ENCODE assay signal across 1 cellular context in the genomic region with DNA sequence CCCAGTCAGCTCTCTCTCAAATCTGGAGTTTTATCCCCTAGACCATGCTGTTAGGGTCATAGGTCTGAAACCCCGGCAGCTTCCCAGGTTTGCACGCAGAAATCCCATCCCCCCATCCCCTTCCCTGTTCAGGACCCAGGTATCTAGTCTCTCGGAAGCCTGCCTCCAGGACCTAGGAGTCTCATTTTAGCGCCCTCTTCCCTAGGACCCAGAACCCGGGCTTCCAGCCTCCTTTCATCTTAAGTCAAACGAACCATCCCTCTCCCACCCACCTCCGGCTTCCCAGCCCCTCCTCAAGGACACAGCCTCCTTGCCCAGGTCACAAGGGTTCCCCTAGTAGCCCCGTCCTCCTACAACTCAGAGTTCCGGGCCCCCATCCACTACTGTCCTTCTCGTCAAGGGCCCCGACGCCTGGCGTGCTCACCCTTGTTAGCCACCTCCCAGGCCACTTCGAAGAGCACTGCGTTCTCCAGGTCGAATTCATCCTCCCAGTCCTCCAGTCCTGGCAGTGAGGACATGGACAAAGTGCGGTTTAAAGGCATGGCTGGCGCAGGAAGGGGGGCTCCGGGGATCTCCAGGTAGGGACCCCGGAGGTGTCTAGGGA.
TF ChIP-seq lines count a peak whose summit lies in the region.

No MANE protein-coding gene starts in this region.

TF ChIP-seq in HepG2, 621 proteins besides CTCF, POLR2A, EP300 and RAD21 (continued from another document and continues in another):
- TF ChIP-seq, protein P1, sequence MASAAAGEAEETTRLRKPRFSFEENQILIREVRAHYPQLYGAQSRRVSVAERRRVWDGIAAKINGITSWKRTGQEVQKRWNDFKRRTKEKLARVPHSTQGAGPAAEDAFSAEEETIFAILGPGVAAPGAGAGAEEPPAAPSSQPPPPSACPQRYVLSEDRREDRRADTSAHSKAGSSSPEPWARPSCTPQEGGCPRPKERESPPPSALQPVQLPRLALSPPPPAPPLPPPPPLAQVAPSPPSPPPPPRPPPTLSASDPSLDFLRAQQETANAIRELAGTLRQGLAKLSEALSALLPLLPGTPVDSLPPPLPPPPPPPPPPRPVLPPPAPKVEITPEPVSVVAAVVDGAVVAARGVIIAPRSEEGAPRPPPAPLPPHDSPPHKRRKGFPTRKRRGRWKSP (CRISPR knock-in tag; IDR thresholded peaks at IDR 0.05): peak; percentile 59; the same call in 1 of the 2 replicates
- TF ChIP-seq ZNF772 (CRISPR knock-in tag; IDR thresholded peaks at IDR 0.05): peak; percentile 76; the same call in 1 of the 2 replicates
- TF ChIP-seq ZNF747 (CRISPR knock-in tag; IDR thresholded peaks at IDR 0.05; ENCODE audit: borderline replicate concordance): peak; percentile 35; the same call in 1 of the 2 replicates
- TF ChIP-seq ZNF263 (CRISPR knock-in tag; IDR thresholded peaks at IDR 0.05): peak; percentile 13; the same call in 1 of the 2 replicates
- TF ChIP-seq ZBTB34 (CRISPR knock-in tag; IDR thresholded peaks at IDR 0.05): 0 out of 2 replicates have a peak, but pooled peaks have one; percentile 23
- TF ChIP-seq SMAD1 (CRISPR knock-in tag; IDR thresholded peaks at IDR 0.05; ENCODE audit: borderline replicate concordance, low read depth): peak; percentile 47; the same call in 1 of the 2 replicates
- TF ChIP-seq HBP1 (CRISPR knock-in tag; IDR thresholded peaks at IDR 0.05; ENCODE audit: low read depth): no peak
- TF ChIP-seq PRDM15 (CRISPR knock-in tag; IDR thresholded peaks at IDR 0.05): no peak
- TF ChIP-seq, protein P2, sequence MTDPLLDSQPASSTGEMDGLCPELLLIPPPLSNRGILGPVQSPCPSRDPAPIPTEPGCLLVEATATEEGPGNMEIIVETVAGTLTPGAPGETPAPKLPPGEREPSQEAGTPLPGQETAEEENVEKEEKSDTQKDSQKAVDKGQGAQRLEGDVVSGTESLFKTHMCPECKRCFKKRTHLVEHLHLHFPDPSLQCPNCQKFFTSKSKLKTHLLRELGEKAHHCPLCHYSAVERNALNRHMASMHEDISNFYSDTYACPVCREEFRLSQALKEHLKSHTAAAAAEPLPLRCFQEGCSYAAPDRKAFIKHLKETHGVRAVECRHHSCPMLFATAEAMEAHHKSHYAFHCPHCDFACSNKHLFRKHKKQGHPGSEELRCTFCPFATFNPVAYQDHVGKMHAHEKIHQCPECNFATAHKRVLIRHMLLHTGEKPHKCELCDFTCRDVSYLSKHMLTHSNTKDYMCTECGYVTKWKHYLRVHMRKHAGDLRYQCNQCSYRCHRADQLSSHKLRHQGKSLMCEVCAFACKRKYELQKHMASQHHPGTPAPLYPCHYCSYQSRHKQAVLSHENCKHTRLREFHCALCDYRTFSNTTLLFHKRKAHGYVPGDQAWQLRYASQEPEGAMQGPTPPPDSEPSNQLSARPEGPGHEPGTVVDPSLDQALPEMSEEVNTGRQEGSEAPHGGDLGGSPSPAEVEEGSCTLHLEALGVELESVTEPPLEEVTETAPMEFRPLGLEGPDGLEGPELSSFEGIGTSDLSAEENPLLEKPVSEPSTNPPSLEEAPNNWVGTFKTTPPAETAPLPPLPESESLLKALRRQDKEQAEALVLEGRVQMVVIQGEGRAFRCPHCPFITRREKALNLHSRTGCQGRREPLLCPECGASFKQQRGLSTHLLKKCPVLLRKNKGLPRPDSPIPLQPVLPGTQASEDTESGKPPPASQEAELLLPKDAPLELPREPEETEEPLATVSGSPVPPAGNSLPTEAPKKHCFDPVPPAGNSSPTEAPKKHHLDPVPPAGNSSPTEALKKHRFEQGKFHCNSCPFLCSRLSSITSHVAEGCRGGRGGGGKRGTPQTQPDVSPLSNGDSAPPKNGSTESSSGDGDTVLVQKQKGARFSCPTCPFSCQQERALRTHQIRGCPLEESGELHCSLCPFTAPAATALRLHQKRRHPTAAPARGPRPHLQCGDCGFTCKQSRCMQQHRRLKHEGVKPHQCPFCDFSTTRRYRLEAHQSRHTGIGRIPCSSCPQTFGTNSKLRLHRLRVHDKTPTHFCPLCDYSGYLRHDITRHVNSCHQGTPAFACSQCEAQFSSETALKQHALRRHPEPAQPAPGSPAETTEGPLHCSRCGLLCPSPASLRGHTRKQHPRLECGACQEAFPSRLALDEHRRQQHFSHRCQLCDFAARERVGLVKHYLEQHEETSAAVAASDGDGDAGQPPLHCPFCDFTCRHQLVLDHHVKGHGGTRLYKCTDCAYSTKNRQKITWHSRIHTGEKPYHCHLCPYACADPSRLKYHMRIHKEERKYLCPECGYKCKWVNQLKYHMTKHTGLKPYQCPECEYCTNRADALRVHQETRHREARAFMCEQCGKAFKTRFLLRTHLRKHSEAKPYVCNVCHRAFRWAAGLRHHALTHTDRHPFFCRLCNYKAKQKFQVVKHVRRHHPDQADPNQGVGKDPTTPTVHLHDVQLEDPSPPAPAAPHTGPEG (CRISPR knock-in tag; IDR thresholded peaks at IDR 0.05): 0 out of 2 replicates have a peak, but pooled peaks have one; percentile 34
- TF ChIP-seq ZNF317 (CRISPR knock-in tag; IDR thresholded peaks at IDR 0.05): 0 out of 2 replicates have a peak, but pooled peaks have one; percentile 18
- TF ChIP-seq ZFP41 (CRISPR knock-in tag; IDR thresholded peaks at IDR 0.05; ENCODE audit: borderline replicate concordance): 0 out of 2 replicates have a peak, but pooled peaks have one; percentile 74
- TF ChIP-seq ZSCAN31 (CRISPR knock-in tag; IDR thresholded peaks at IDR 0.05; ENCODE audit: low read depth): peak; percentile 27; the same call in 1 of the 2 replicates
- peak; percentile 31; the same call in 1 of the 2 replicates for TF ChIP-seq SKIL (CRISPR knock-in tag; IDR thresholded peaks at IDR 0.05; ENCODE audit: borderline replicate concordance)
- 0 out of 2 replicates have a peak, but pooled peaks have one; percentile 14 for TF ChIP-seq RELA (CRISPR knock-in tag; IDR thresholded peaks at IDR 0.05)
- TF ChIP-seq ZNF567 (CRISPR knock-in tag; IDR thresholded peaks at IDR 0.05; ENCODE audit: borderline replicate concordance): peak; percentile 94
- peak; percentile 23; the same call in 1 of the 2 replicates for TF ChIP-seq ETS1 (CRISPR knock-in tag; IDR thresholded peaks at IDR 0.05)
- TF ChIP-seq MED8 (CRISPR knock-in tag; IDR thresholded peaks at IDR 0.05; ENCODE audit: insufficient replicate concordance): peak; percentile 18
- peak; percentile 6; the same call in 1 of the 2 replicates for TF ChIP-seq YEATS4 (CRISPR knock-in tag; IDR thresholded peaks at IDR 0.05; ENCODE audit: borderline replicate concordance)
- TF ChIP-seq TMF1 (CRISPR knock-in tag; IDR thresholded peaks at IDR 0.05; ENCODE audit: low read depth): peak; percentile 80; the same call in 1 of the 2 replicates
- 0 out of 2 replicates have a peak, but pooled peaks have one; percentile 62 for TF ChIP-seq ZNF354B (CRISPR knock-in tag; IDR thresholded peaks at IDR 0.05)
- TF ChIP-seq, protein P3, sequence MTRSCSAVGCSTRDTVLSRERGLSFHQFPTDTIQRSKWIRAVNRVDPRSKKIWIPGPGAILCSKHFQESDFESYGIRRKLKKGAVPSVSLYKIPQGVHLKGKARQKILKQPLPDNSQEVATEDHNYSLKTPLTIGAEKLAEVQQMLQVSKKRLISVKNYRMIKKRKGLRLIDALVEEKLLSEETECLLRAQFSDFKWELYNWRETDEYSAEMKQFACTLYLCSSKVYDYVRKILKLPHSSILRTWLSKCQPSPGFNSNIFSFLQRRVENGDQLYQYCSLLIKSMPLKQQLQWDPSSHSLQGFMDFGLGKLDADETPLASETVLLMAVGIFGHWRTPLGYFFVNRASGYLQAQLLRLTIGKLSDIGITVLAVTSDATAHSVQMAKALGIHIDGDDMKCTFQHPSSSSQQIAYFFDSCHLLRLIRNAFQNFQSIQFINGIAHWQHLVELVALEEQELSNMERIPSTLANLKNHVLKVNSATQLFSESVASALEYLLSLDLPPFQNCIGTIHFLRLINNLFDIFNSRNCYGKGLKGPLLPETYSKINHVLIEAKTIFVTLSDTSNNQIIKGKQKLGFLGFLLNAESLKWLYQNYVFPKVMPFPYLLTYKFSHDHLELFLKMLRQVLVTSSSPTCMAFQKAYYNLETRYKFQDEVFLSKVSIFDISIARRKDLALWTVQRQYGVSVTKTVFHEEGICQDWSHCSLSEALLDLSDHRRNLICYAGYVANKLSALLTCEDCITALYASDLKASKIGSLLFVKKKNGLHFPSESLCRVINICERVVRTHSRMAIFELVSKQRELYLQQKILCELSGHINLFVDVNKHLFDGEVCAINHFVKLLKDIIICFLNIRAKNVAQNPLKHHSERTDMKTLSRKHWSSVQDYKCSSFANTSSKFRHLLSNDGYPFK (CRISPR knock-in tag; IDR thresholded peaks at IDR 0.05; ENCODE audit: borderline replicate concordance): 0 out of 2 replicates have a peak, but pooled peaks have one; percentile 1
- TF ChIP-seq ZBTB43 (CRISPR knock-in tag; conservative IDR thresholded peaks at IDR 0.05): 0 out of 2 replicates have a peak, but pooled peaks have one; percentile 13
- TF ChIP-seq ARID2 (CRISPR knock-in tag; IDR thresholded peaks at IDR 0.05; ENCODE audit: borderline replicate concordance): 0 out of 2 replicates have a peak, but pooled peaks have one; percentile 22
- no peak for TF ChIP-seq ATF3 (CRISPR knock-in tag; IDR thresholded peaks at IDR 0.05)
